26 cellular contexts compared by ENCODE assay signal in genomic region chr4:150158041-150158440, GRCh38.
"Had no signal": no experiment of that assay in that cellular context is flagged by ENCODE, and none has a peak within 500 bp of the region (broad histone marks: within the 10 kb centered on the region; RNA-seq: fewer than 3 reads in every experiment).

No MANE protein-coding gene starts in this region.

- H3K27ac ChIP-seq: colonic mucosa, epithelial cell of prostate, WERI-Rb-1 had no signal

- H3K4me1 ChIP-seq: colonic mucosa had no signal

- H3K27me3 ChIP-seq: colonic mucosa had no signal

- DNase-seq: activated B cell treated with CpG ODN at 0.5 μM for 24 hours; activated CD4-positive, alpha-beta T cell treated with anti-CD3 and anti-CD28 coated beads for 48 hours; activated CD4-positive, alpha-beta T cell treated with anti-CD3 and anti-CD28 coated beads, Interleukin-2, amount 50 U/mL, for 1 hour; activated CD4-positive, alpha-beta T cell treated with anti-CD3 and anti-CD28 coated beads, Interleukin-2, amount 50 U/mL, for 48 hours; activated CD8-positive, alpha-beta memory T cell treated with anti-CD3 and anti-CD28 coated beads for 24 hours; activated CD8-positive, alpha-beta T cell treated with anti-CD3 and anti-CD28 coated beads for 36 hours; activated effector memory CD4-positive, alpha-beta T cell treated with Interleukin-2 at 50 U/mL for 16 hours; activated gamma-delta T cell treated with Interleukin-2 at 50 U/mL for 16 hours; activated naive CD4-positive, alpha-beta T cell treated with anti-CD3 and anti-CD28 coated beads, Interleukin-2, amount 50 U/mL, for 16 hours; activated naive CD4-positive, alpha-beta T cell treated with Interleukin-2 at 50 U/mL for 16 hours; activated T-cell treated with anti-CD3 and anti-CD28 coated beads, Interleukin-2, amount 50 U/mL, for 4 hours; amniotic stem cell; anterior cingulate cortex; central memory CD4-positive, alpha-beta T cell; cerebellar nuclear complex; colonic mucosa; effector CD8-positive, alpha-beta T cell; foreskin fibroblast; head of caudate nucleus; T-helper 1 cell; T-helper 17 cell; T1000; WERI-Rb-1 had no signal

- H3K9me3 ChIP-seq: colonic mucosa had no signal

- H3K36me3 ChIP-seq: colonic mucosa, WERI-Rb-1 had no signal

- ATAC-seq: activated CD4-positive, CD25-positive, alpha-beta regulatory T cell treated with anti-CD3 and anti-CD28 coated beads, Interleukin-2, amount 50 U/mL, for 24 hours; activated CD8-positive, alpha-beta T cell treated with anti-CD3 and anti-CD28 coated beads for 36 hours; activated T-cell treated with anti-CD3 and anti-CD28 coated beads, Interleukin-2, amount 50 U/mL, for 4 hours; activated T-helper 17 cell treated with anti-CD3 and anti-CD28 coated beads, Interleukin-2, amount 50 U/mL, for 72 hours; T-helper 17 cell had no signal

- H3K4me3 ChIP-seq: colonic mucosa had no signal
